ENCODE assay signal across 26 cellular contexts in genomic region chr9:135987838-135988404, GRCh38.
"Had no signal": no experiment of that assay in that cellular context is flagged by ENCODE, and none has a peak within 500 bp of the region (broad histone marks: within the 10 kb centered on the region; RNA-seq: fewer than 3 reads in every experiment).

No MANE protein-coding gene starts in this region.

- H3K27me3 ChIP-seq: ovary, testis, uterus had no signal

- H2AFZ ChIP-seq: parathyroid adenoma had no signal

- H3K4me3 ChIP-seq: ovary, psoas muscle, skin epidermis, smooth muscle cell, spleen, suprapubic skin, testis, tibial artery, transverse colon, upper lobe of right lung, uterus had no signal

- H3K4me2 ChIP-seq: smooth muscle cell had no signal

- DNase-seq: naive thymus-derived CD8-positive, alpha-beta T cell; nephron progenitor cell; occipital lobe; ovary; posterior cingulate gyrus; psoas muscle; right cardiac atrium; spleen; stimulated activated CD4-positive, alpha-beta T cell treated with anti-CD3 and anti-CD28 coated beads, Interleukin-12 subunit alpha, Interleukin-12 subunit beta, amount 100 ng/mL, for 4 hours; stimulated activated CD4-positive, alpha-beta T cell treated with anti-CD3 and anti-CD28 coated beads, Interleukin-1b, Interleukin-23, amount 100 ng/mL, for 48 hours; stimulated activated CD4-positive, alpha-beta T cell treated with anti-CD3 and anti-CD28 coated beads, Interleukin-4, amount 100 ng/mL, for 1 hour; stimulated activated CD4-positive, alpha-beta T cell treated with anti-CD3 and anti-CD28 coated beads, Interleukin-4, amount 100 ng/mL, for 4 hours; stimulated activated CD8-positive, alpha-beta memory T cell treated with anti-CD3 and anti-CD28 coated beads, Interleukin-4, amount 100 ng/mL, for 48 hours; stimulated activated naive CD4-positive, alpha-beta T cell; stimulated activated naive CD8-positive, alpha-beta T cell treated with anti-CD3 and anti-CD28 coated beads, Interleukin-15, amount 100 ng/mL, for 72 hours; stimulated activated naive CD8-positive, alpha-beta T cell treated with anti-CD3 and anti-CD28 coated beads, Interleukin-15, Interleukin-2, amounts not matched to agents 100 U/mL and 50 U/mL, for 24 hours; substantia nigra; testis; tibial artery; transverse colon; upper lobe of right lung; uterus had no signal

- H3K9ac ChIP-seq: parathyroid adenoma had no signal

- H3K4me1 ChIP-seq: parathyroid adenoma, uterus had no signal

- H3K36me3 ChIP-seq: ovary, spleen, suprapubic skin, tibial artery, transverse colon, upper lobe of right lung, uterus had no signal

- H3K27ac ChIP-seq: ovary, parathyroid adenoma, psoas muscle, skin epidermis, spleen, suprapubic skin, testis, tibial artery, transverse colon, upper lobe of right lung, uterus had no signal

- H3K9me3 ChIP-seq: ovary, psoas muscle, spleen, suprapubic skin, testis, tibial artery, transverse colon, upper lobe of right lung, uterus had no signal
